ENCODE assay signal across 17 cellular contexts in the genomic region with DNA sequence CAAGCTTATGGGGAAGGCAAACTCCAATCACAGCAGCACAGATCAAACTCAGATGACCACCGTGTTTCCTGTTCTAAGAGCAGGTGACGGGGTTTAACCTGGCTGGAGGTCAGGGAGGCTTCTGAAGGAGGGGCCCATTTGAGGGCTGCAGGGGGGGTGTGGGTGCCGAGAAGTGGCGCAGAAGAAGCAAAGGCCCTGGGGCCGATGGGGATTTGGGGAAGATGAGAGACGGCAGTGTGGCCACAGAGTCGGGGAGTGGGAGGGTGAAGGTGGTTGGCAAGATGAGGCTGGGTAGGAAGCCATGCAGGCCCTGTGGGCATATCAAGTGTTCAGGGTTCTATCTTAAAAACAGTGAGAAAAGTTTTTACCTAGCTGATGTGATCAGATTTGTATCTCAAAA.
DNase-seq lines count a peak whose midpoint lies in the region; ATAC-seq, FAIRE-seq and TF ChIP-seq lines count a peak whose summit lies in the region.
"Had no signal": no experiment of that assay in that cellular context is flagged by ENCODE, and none has a peak within 500 bp of the region (broad histone marks: within the 10 kb centered on the region; RNA-seq: fewer than 3 reads in every experiment).

No MANE protein-coding gene starts in this region.

- no peak overlapping the region for H2BK15ac ChIP-seq in H1 (ENCODE audit: low read length)

- H3K9me3 ChIP-seq in HEK293 (ENCODE audit: control insufficient read depth, insufficient read depth, low read depth, low read length): no peaks in the 10 kb centered on the region
- H3K9me3 ChIP-seq in H1 (ENCODE audit: insufficient read depth in 2 of 2, low read depth in 1 of 2, low read length in 1 of 2): no peaks in the 10 kb centered on the region
- H3K9me3 ChIP-seq: A549 had no signal

- DNase-seq in activated CD4-positive, alpha-beta memory T cell treated with anti-CD3 and anti-CD28 coated beads for 36 hours: no peak
- DNase-seq in activated CD4-positive, alpha-beta memory T cell treated with anti-CD3 and anti-CD28 coated beads, Interleukin-2, amount 10 ng/mL, durations not matched to agents 7 days and 5 days: no peak
- DNase-seq in H1 (ENCODE audit: low read depth in 1 of 2, low spot score in 2 of 2) (no peak), progenitor cell of endocrine pancreas (ENCODE audit: low spot score, unreplicated experiment) (no peak), foreskin keratinocyte (no peak), Right ventricle myocardium inferior (ENCODE audit: missing footprints) (no peak)
- DNase-seq: NCI-H1417 treated with DMSO at 0.1 percent for 48 hours, NCI-H2029, NCI-H2171 treated with DMSO at 0.1 percent for 48 hours, NCI-H774 had no signal

- WGBS in H1 (ENCODE audit: extremely low coverage in 1 of 2, insufficient coverage in 1 of 2, insufficient read length in 1 of 2, insufficient replicate concordance in 2 of 2, low coverage in 1 of 2, low lambda C conversion rate in 2 of 2, missing lambda C conversion rate in 1 of 2), 2 experiments: 93% methylated on average over 7 of the region's 7 CpGs; no CpG with 5 or more reads in 1 of the 2 experiments

- H2AK5ac ChIP-seq in H1 (ENCODE audit: low read depth, low read length): no peak overlapping the region

- H3K18ac ChIP-seq in H1 (ENCODE audit: extremely low read depth, low read length): no peak overlapping the region

- no peak for TF ChIP-seq EP300 in H1 (IDR thresholded peaks at IDR 0.05; ENCODE audit: borderline replicate concordance in 1 of 2, low read depth in 2 of 2, low read length in 2 of 2)

- POLR2A ChIA-PET in activated CD4-positive, alpha-beta memory T cell treated with anti-CD3 and anti-CD28 coated beads for 36 hours (lab: Charles Lee): no interaction called here
- POLR2A ChIA-PET in activated CD4-positive, alpha-beta memory T cell treated with anti-CD3 and anti-CD28 coated beads, Interleukin-2, amount 10 ng/mL, durations not matched to agents 7 days and 5 days (lab: Charles Lee): interaction anchor here (1.2 kb wide), 2 partner anchors 20 to 24 kb away, joined by 3 read pairs; no protein-coding TSS in a partner anchor
- POLR2A ChIA-PET in HEK293 (lab: Yijun Ruan, JAX) (no interaction called here), H1 (lab: Charles Lee; ENCODE audit: partially characterized antibody) (no interaction called here)

- H3K27me3 Mint-ChIP-seq in activated CD4-positive, alpha-beta memory T cell treated with anti-CD3 and anti-CD28 coated beads for 36 hours: no peaks in the 10 kb centered on the region
- no peaks in the 10 kb centered on the region for H3K27me3 Mint-ChIP-seq in activated CD4-positive, alpha-beta memory T cell treated with anti-CD3 and anti-CD28 coated beads, Interleukin-2, amount 10 ng/mL, durations not matched to agents 7 days and 5 days
- no peaks in the 10 kb centered on the region for H3K27me3 Mint-ChIP-seq in progenitor cell of endocrine pancreas

- peaks cover 36% of the 10 kb centered on the region for H3K36me3 Mint-ChIP-seq in activated CD4-positive, alpha-beta memory T cell treated with anti-CD3 and anti-CD28 coated beads for 36 hours
- H3K36me3 Mint-ChIP-seq in activated CD4-positive, alpha-beta memory T cell treated with anti-CD3 and anti-CD28 coated beads, Interleukin-2, amount 10 ng/mL, durations not matched to agents 7 days and 5 days (ENCODE audit: low read depth): peaks cover 55% of the 10 kb centered on the region
- H3K36me3 Mint-ChIP-seq in progenitor cell of endocrine pancreas (ENCODE audit: insufficient read depth): peaks cover 3% of the 10 kb centered on the region

- no peaks in the 10 kb centered on the region for H3K23me2 ChIP-seq in H1 (ENCODE audit: low read depth, low read length)

- no peak overlapping the region for H3K9ac ChIP-seq in H1 (replicated peaks in 1 of 4; ENCODE audit: extremely low read depth in 1 of 4, low read depth in 3 of 4, low read length in 3 of 4)

- no peak for TF ChIP-seq POLR2A in H1 (IDR thresholded peaks at IDR 0.05; ENCODE audit: control extremely low read depth in 1 of 2, low read depth in 2 of 2, low read length in 2 of 2)

- no peak overlapping the region for H3K4me3 Mint-ChIP-seq in activated CD4-positive, alpha-beta memory T cell treated with anti-CD3 and anti-CD28 coated beads for 36 hours
- no peak overlapping the region for H3K4me3 Mint-ChIP-seq in activated CD4-positive, alpha-beta memory T cell treated with anti-CD3 and anti-CD28 coated beads, Interleukin-2, amount 10 ng/mL, durations not matched to agents 7 days and 5 days
- H3K4me3 Mint-ChIP-seq in progenitor cell of endocrine pancreas (ENCODE audit: low read depth): no peak overlapping the region

- peak overlapping the region; percentile 73 for H3K56ac ChIP-seq in H1 (replicated peaks; ENCODE audit: insufficient read length, low read depth, low read length)

- H3K4me2 ChIP-seq in H1 (ENCODE audit: insufficient read depth in 1 of 2, low read depth in 2 of 2, low read length in 2 of 2): no peak overlapping the region
- H3K4me2 ChIP-seq: A549 had no signal

- no peak overlapping the region for H4K5ac ChIP-seq in H1 (ENCODE audit: insufficient read length, low read depth, low read length)

- H3K9me3 Mint-ChIP-seq in activated CD4-positive, alpha-beta memory T cell treated with anti-CD3 and anti-CD28 coated beads for 36 hours: no peaks in the 10 kb centered on the region
- H3K9me3 Mint-ChIP-seq in activated CD4-positive, alpha-beta memory T cell treated with anti-CD3 and anti-CD28 coated beads, Interleukin-2, amount 10 ng/mL, durations not matched to agents 7 days and 5 days: no peaks in the 10 kb centered on the region
- no peaks in the 10 kb centered on the region for H3K9me3 Mint-ChIP-seq in progenitor cell of endocrine pancreas (ENCODE audit: low read depth)

- peaks cover 30% of the 10 kb centered on the region for H3K4me1 Mint-ChIP-seq in activated CD4-positive, alpha-beta memory T cell treated with anti-CD3 and anti-CD28 coated beads for 36 hours (ENCODE audit: low read depth)
- H3K4me1 Mint-ChIP-seq in activated CD4-positive, alpha-beta memory T cell treated with anti-CD3 and anti-CD28 coated beads, Interleukin-2, amount 10 ng/mL, durations not matched to agents 7 days and 5 days: peaks cover 34% of the 10 kb centered on the region
- peaks cover 22% of the 10 kb centered on the region for H3K4me1 Mint-ChIP-seq in progenitor cell of endocrine pancreas (ENCODE audit: low read depth)

- no peak for FAIRE-seq in H1 (lab: Jason Lieb, UNC)
- FAIRE-seq: A549, GM12878, K562 had no signal

- H2AFZ ChIP-seq in H1 (ENCODE audit: low read length): no peak overlapping the region

- no peak overlapping the region for H2BK12ac ChIP-seq in H1 (ENCODE audit: low read depth, low read length)

- no peak overlapping the region for H3K23ac ChIP-seq in H1 (ENCODE audit: insufficient read length)

- no peak overlapping the region for H4K91ac ChIP-seq in H1 (replicated peaks; ENCODE audit: insufficient read length, low read length)

- H2BK120ac ChIP-seq in H1 (replicated peaks; ENCODE audit: low read depth, low read length): no peak overlapping the region

- ATAC-seq in HG03571 (IDR thresholded peaks at IDR 0.05; ENCODE audit: unreplicated experiment) (no peak), foreskin keratinocyte (no peak), Right ventricle myocardium inferior (no peak)
- ATAC-seq: A549, GM12878, K562 had no signal

- no peak for TF ChIP-seq RAD21 in H1 (IDR thresholded peaks at IDR 0.05 in 1 of 2, conservative IDR thresholded peaks at IDR 0.05 in 1 of 2; ENCODE audit: low read depth in 2 of 2, low read length in 2 of 2)

- peak overlapping the region; percentile 58 for H3K27ac Mint-ChIP-seq in activated CD4-positive, alpha-beta memory T cell treated with anti-CD3 and anti-CD28 coated beads for 36 hours
- H3K27ac Mint-ChIP-seq in activated CD4-positive, alpha-beta memory T cell treated with anti-CD3 and anti-CD28 coated beads, Interleukin-2, amount 10 ng/mL, durations not matched to agents 7 days and 5 days: no peak overlapping the region
- peak overlapping the region; percentile 73 for H3K27ac Mint-ChIP-seq in progenitor cell of endocrine pancreas

- H2BK20ac ChIP-seq in H1 (ENCODE audit: low read length): no peak overlapping the region

- no peaks in the 10 kb centered on the region for H3K79me2 ChIP-seq in H1 (ENCODE audit: control insufficient read depth in 1 of 2, insufficient read depth in 2 of 2, low read length in 2 of 2)

- H3K14ac ChIP-seq in H1 (ENCODE audit: insufficient read length): no peak overlapping the region

- H3K27ac ChIP-seq in HEK293 (ENCODE audit: extremely low read depth, low read depth, low read length): no peak overlapping the region
- H3K27ac ChIP-seq in H1 (ENCODE audit: low read depth, low read length): no peak overlapping the region
- no peak overlapping the region for H3K27ac ChIP-seq in foreskin keratinocyte
- H3K27ac ChIP-seq: A549, C4-2B, RWPE1 had no signal

- peaks cover 0 to 3% of the 10 kb centered on the region in 2 experiments for H4K20me1 ChIP-seq in H1 (replicated peaks in 1 of 2; ENCODE audit: control insufficient read depth in 1 of 2, insufficient read depth in 2 of 2, low read length in 2 of 2)

- H4K8ac ChIP-seq in H1 (ENCODE audit: extremely low read depth, insufficient read depth, low read length): no peak overlapping the region

- H3K36me3 ChIP-seq in HEK293 (ENCODE audit: control insufficient read depth in 2 of 2, insufficient read depth in 1 of 2, low read length in 2 of 2) (peaks cover 0 to 15% of the 10 kb centered on the region in 2 experiments; a peak in 2 of 3 replicates), H1 (ENCODE audit: control insufficient read depth in 2 of 4, insufficient read depth in 4 of 4, low read length in 3 of 4) (no peaks in the 10 kb centered on the region; a peak in 1 of 8 replicates)

- H3K4me3 ChIP-seq in HEK293 (ENCODE audit: low read depth, low read length) (no peak overlapping the region), H1 (ENCODE audit: extremely low read depth in 1 of 4, insufficient read depth in 2 of 4, low read depth in 3 of 4, low read length in 4 of 4) (no peak overlapping the region)
- H3K4me3 ChIP-seq: A549, GM12878, K562 had no signal

- intact Hi-C loops in activated CD4-positive, alpha-beta memory T cell treated with anti-CD3 and anti-CD28 coated beads for 36 hours (cut with micrococcal nuclease): no loop called here
- intact Hi-C loops in Right ventricle myocardium inferior (cut with DNase I): no loop called here

- no peaks in the 10 kb centered on the region for H3K27me3 ChIP-seq in H1 (replicated peaks in 1 of 4; ENCODE audit: control insufficient read depth in 3 of 4, extremely low read depth in 1 of 4, insufficient read depth in 3 of 4, low read length in 3 of 4)
- no peaks in the 10 kb centered on the region for H3K27me3 ChIP-seq in foreskin keratinocyte

- TF ChIP-seq CTCF in HEK293 (tag by site-specific recombination; IDR thresholded peaks at IDR 0.05) (no peak), H1 (IDR thresholded peaks at IDR 0.05; ENCODE audit: control extremely low read depth in 1 of 3, insufficient read depth in 1 of 3, low read depth in 1 of 3, low read length in 3 of 3) (no peak), progenitor cell of endocrine pancreas (IDR thresholded peaks at IDR 0.05; ENCODE audit: unreplicated experiment) (no peak), foreskin keratinocyte (conservative IDR thresholded peaks at IDR 0.05) (no peak)

- H3K79me1 ChIP-seq in H1 (ENCODE audit: low read depth, low read length): no peaks in the 10 kb centered on the region

- no peaks in the 10 kb centered on the region for H3K4me1 ChIP-seq in HEK293 (ENCODE audit: control insufficient read depth, insufficient read depth, low read length)
- H3K4me1 ChIP-seq in H1 (replicated peaks in 1 of 4; ENCODE audit: control insufficient read depth in 3 of 4, insufficient read depth in 4 of 4, low read length in 3 of 4): no peaks in the 10 kb centered on the region
- H3K4me1 ChIP-seq in foreskin keratinocyte: no peaks in the 10 kb centered on the region
- H3K4me1 ChIP-seq: A549 had no signal

- CTCF ChIA-PET in activated CD4-positive, alpha-beta memory T cell treated with anti-CD3 and anti-CD28 coated beads for 36 hours (lab: Charles Lee): no interaction called here
- CTCF ChIA-PET in activated CD4-positive, alpha-beta memory T cell treated with anti-CD3 and anti-CD28 coated beads, Interleukin-2, amount 10 ng/mL, durations not matched to agents 7 days and 5 days (lab: Charles Lee): interaction anchor here (1.0 kb wide), 1 partner anchor 9 kb away, joined by 4 read pairs; no protein-coding TSS in a partner anchor
- CTCF ChIA-PET in HEK293 (lab: Yijun Ruan, JAX): no interaction called here
- CTCF ChIA-PET in H1 (lab: Charles Lee; ENCODE audit: partially characterized antibody): interaction anchor here (0.6 to 3.2 kb wide), 5 partner anchors 17 to 118 kb away, joined by 3 to 9 read pairs (median 3); no protein-coding TSS in a partner anchor

- H3K4ac ChIP-seq in H1 (replicated peaks; ENCODE audit: insufficient read length, low read depth, low read length): no peak overlapping the region

- no peak overlapping the region for H2BK5ac ChIP-seq in H1 (ENCODE audit: low read depth, low read length)

Comparison
In these comparisons a context has a peak if more than half of its experiments do, and no peak if none do; other contexts are left out.
1. CTCF ChIA-PET loops: an anchor here in activated CD4-positive, alpha-beta memory T cell treated with anti-CD3 and anti-CD28 coated beads, Interleukin-2, amount 10 ng/mL, durations not matched to agents 7 days and 5 days (1.0 kb wide) and H1 (0.6 to 3.2 kb wide); none called in activated CD4-positive, alpha-beta memory T cell treated with anti-CD3 and anti-CD28 coated beads for 36 hours and HEK293.